8 cellular contexts compared by ENCODE assay signal in genomic region chr13:23871616-23872220, GRCh38. TPM values are rescaled to one million over a fixed set of nuclear protein-coding genes. Genes with fewer than 3 reads are reported as not detected.
DNase-seq lines count a peak whose midpoint lies in the region; ATAC-seq, FAIRE-seq and TF ChIP-seq lines count a peak whose summit lies in the region.

No MANE protein-coding gene starts in this region.

- no peak overlapping the region for H3K4me3 Mint-ChIP-seq in natural killer cell
- H3K4me3 Mint-ChIP-seq in natural killer cell treated with Interleukin-12 subunit alpha and Interleukin-12 subunit beta and Interleukin-15 and Interleukin-18, amount 100 ng/mL, for 72 hours, result no peak overlapping the region

- H3K79me2 ChIP-seq in PC-3 (ENCODE audit: low read length), result no peaks in the 10 kb centered on the region

- WGBS in esophagus squamous epithelium, 2 donors, result 64 to 71% methylated on average over 2 of the region's 2 CpGs

- no peak overlapping the region for H3K4me2 ChIP-seq in PC-3 (ENCODE audit: low read length)

- no peaks in the 10 kb centered on the region for H3K27me3 ChIP-seq in PC-3 (ENCODE audit: low read length)
- H3K27me3 ChIP-seq in esophagus squamous epithelium, result no peaks in the 10 kb centered on the region

- no peaks in the 10 kb centered on the region for H3K9me3 Mint-ChIP-seq in natural killer cell
- no peaks in the 10 kb centered on the region for H3K9me3 Mint-ChIP-seq in natural killer cell treated with Interleukin-12 subunit alpha and Interleukin-12 subunit beta and Interleukin-15 and Interleukin-18, amount 100 ng/mL, for 72 hours

- no peak for TF ChIP-seq POLR2A in esophagus squamous epithelium (IDR thresholded peaks at IDR 0.05)
- TF ChIP-seq POLR2A in GM12891 (IDR thresholded peaks at IDR 0.05; ENCODE audit: low read depth, low read length), result no peak

- H3K4me1 ChIP-seq in PC-3 (ENCODE audit: insufficient read depth, low read length) (peaks cover 44% of the 10 kb centered on the region), esophagus squamous epithelium (peaks cover 0 to 28% (median 4%) of the 10 kb centered on the region in 3 donors)

- H3K9ac ChIP-seq in PC-3 (ENCODE audit: low read length), result peak overlapping the region; percentile 42

- H2AFZ ChIP-seq in PC-3 (ENCODE audit: low read length), result no peak overlapping the region

- intact Hi-C loops in natural killer cell (cut with micrococcal nuclease), result loop anchor here (1.0 kb wide), 1 partner anchor 405 kb away; no protein-coding TSS in a partner anchor
- intact Hi-C loops in PC-3 (cut with micrococcal nuclease), result loop anchor here (1.0 to 2.0 kb wide), 3 partner anchors 156 to 405 kb away; no protein-coding TSS in a partner anchor
- intact Hi-C loops in esophagus squamous epithelium (cut with DNase I), result loop anchor here (10.0 kb wide), 1 partner anchor 407 kb away; no protein-coding TSS in a partner anchor

- no peaks in the 10 kb centered on the region for H4K20me1 ChIP-seq in PC-3 (ENCODE audit: low read length)

- H3K27ac Mint-ChIP-seq in natural killer cell, result no peak overlapping the region
- H3K27ac Mint-ChIP-seq in natural killer cell treated with Interleukin-12 subunit alpha and Interleukin-12 subunit beta and Interleukin-15 and Interleukin-18, amount 100 ng/mL, for 72 hours, result no peak overlapping the region

- ATAC-seq in natural killer cell, result peak in 1 of 3 donors; percentile 30
- no peak for ATAC-seq in natural killer cell treated with Interleukin-12 subunit alpha and Interleukin-12 subunit beta and Interleukin-15 and Interleukin-18, amount 100 ng/mL, for 72 hours
- ATAC-seq in PC-3, result no peak
- ATAC-seq in HG03045 (IDR thresholded peaks at IDR 0.05; ENCODE audit: unreplicated experiment), result no peak
- ATAC-seq in HG02973 (IDR thresholded peaks at IDR 0.05; ENCODE audit: unreplicated experiment), result no peak

- POLR2A ChIA-PET in PC-3 (lab: Charles Lee; ENCODE audit: unreplicated experiment), result no interaction called here

- CTCF ChIA-PET in PC-3 (lab: Charles Lee), result no interaction called here

- DNase-seq in natural killer cell (no peak), PC-3 (peak; percentile 58), esophagus squamous epithelium (lab: John Stamatoyannopoulos, UW) (no peak), pons (ENCODE audit: low spot score) (peak; percentile 70), GM12891 (ENCODE audit: insufficient read length, low spot score) (no peak)
- DNase-seq in natural killer cell treated with Interleukin-12 subunit alpha and Interleukin-12 subunit beta and Interleukin-15 and Interleukin-18, amount 100 ng/mL, for 72 hours (ENCODE audit: low spot score), result no peak

- TF ChIP-seq CTCF in natural killer cell (IDR thresholded peaks at IDR 0.05) (peak; percentile 81), PC-3 (conservative IDR thresholded peaks at IDR 0.05; ENCODE audit: low read depth, low read length) (peak; percentile 74), esophagus squamous epithelium (IDR thresholded peaks at IDR 0.05) (peak; percentile 42 to 76 (median 56))

- H3K4me1 Mint-ChIP-seq in natural killer cell, result no peaks in the 10 kb centered on the region
- no peaks in the 10 kb centered on the region for H3K4me1 Mint-ChIP-seq in natural killer cell treated with Interleukin-12 subunit alpha and Interleukin-12 subunit beta and Interleukin-15 and Interleukin-18, amount 100 ng/mL, for 72 hours (ENCODE audit: low read depth in 2 of 2)

- no peaks in the 10 kb centered on the region for H3K9me2 ChIP-seq in PC-3 (replicated peaks; ENCODE audit: low read length)

- no TSS peak for BruUV-seq in PC-3 (replicated peaks; lab: Mats Ljungman, UMichigan)

- H3K36me3 ChIP-seq in PC-3 (ENCODE audit: low read depth, low read length) (no peaks in the 10 kb centered on the region), esophagus squamous epithelium (peaks cover 0 to 7% (median 0%) of the 10 kb centered on the region in 3 donors)

- H3F3A ChIP-seq in PC-3 (ENCODE audit: low read length, unreplicated experiment), result peaks cover 5% of the 10 kb centered on the region

- no peak for FAIRE-seq in GM12891 (lab: Jason Lieb, UNC)

- no peaks in the 10 kb centered on the region for H3K27me3 Mint-ChIP-seq in natural killer cell (ENCODE audit: low read depth in 2 of 2)
- no peaks in the 10 kb centered on the region for H3K27me3 Mint-ChIP-seq in natural killer cell treated with Interleukin-12 subunit alpha and Interleukin-12 subunit beta and Interleukin-15 and Interleukin-18, amount 100 ng/mL, for 72 hours

- H3K36me3 Mint-ChIP-seq in natural killer cell, result peaks cover 7% of the 10 kb centered on the region
- no peaks in the 10 kb centered on the region for H3K36me3 Mint-ChIP-seq in natural killer cell treated with Interleukin-12 subunit alpha and Interleukin-12 subunit beta and Interleukin-15 and Interleukin-18, amount 100 ng/mL, for 72 hours

- H3K9me3 ChIP-seq in PC-3 (ENCODE audit: low read length) (no peaks in the 10 kb centered on the region), esophagus squamous epithelium (no peaks in the 10 kb centered on the region)

- H3K4me3 ChIP-seq in PC-3 (ENCODE audit: low read length) (no peak overlapping the region), esophagus squamous epithelium (no peak overlapping the region)

- H3K27ac ChIP-seq in PC-3 (ENCODE audit: low read length) (peak overlapping the region; percentile 62), esophagus squamous epithelium (peak overlapping the region in 1 of 4 donors; percentile 11)

TF ChIP-seq in GM12891, 5 proteins besides CTCF, POLR2A, EP300 and RAD21:
- TF ChIP-seq TAF1 (IDR thresholded peaks at IDR 0.05; ENCODE audit: low read depth, low read length), result no peak
- no peak for TF ChIP-seq SPI1 (IDR thresholded peaks at IDR 0.05; ENCODE audit: low read depth, low read length)
- no peak for TF ChIP-seq PAX5 (IDR thresholded peaks at IDR 0.05; ENCODE audit: insufficient read depth, low read length, severe bottlenecking)
- no peak for TF ChIP-seq POLR2AphosphoS5 (IDR thresholded peaks at IDR 0.05; ENCODE audit: low read depth, low read length)

RNA-seq across cellular contexts. Expression of gene MIPEP, which starts 17.5 kb away (rescaled TPM):
- 10 to 100 TPM in 1 of 3 donors, 1 to 10 TPM in 2; 9.7 to 10.1 (median 9.7) TPM for total RNA-seq in natural killer cell
- 10 to 100 TPM; 12.1 to 14.5 TPM for total RNA-seq in natural killer cell treated with Interleukin-12 subunit alpha and Interleukin-12 subunit beta and Interleukin-15 and Interleukin-18, amount 100 ng/mL, for 72 hours
- total RNA-seq in PC-3 (2014; rRNA removed), result 30.5 and 31.0 TPM in 2 replicates
- 10 to 100 TPM; 12.1 to 25.7 (median 19.5) TPM for total RNA-seq in esophagus squamous epithelium
- 26.9 TPM for polyA plus RNA-seq in GM12891 (2012; ENCODE audit: low read depth, missing spikeins)

RNA-seq across cellular contexts. Expression of gene C1QTNF9B, which starts 25.6 kb away (rescaled TPM):
- total RNA-seq in natural killer cell (not detected), PC-3 (2014; rRNA removed) (0.23 TPM in 1 of 2 replicates, not detected in the other), esophagus squamous epithelium (not detected)
- total RNA-seq in natural killer cell treated with Interleukin-12 subunit alpha and Interleukin-12 subunit beta and Interleukin-15 and Interleukin-18, amount 100 ng/mL, for 72 hours, result not detected
- 0.21 TPM for polyA plus RNA-seq in GM12891 (2012; ENCODE audit: low read depth, missing spikeins)

Comparison
In these comparisons a context has a peak if more than half of its experiments do, and no peak if none do; other contexts are left out.
1. DNase-seq: peak in PC-3 (single experiment) and pons (single experiment); none in natural killer cell (single experiment), natural killer cell treated with Interleukin-12 subunit alpha and Interleukin-12 subunit beta and Interleukin-15 and Interleukin-18, amount 100 ng/mL, for 72 hours (single experiment), esophagus squamous epithelium (single experiment) and GM12891 (single experiment).
2. Peak in every context shown above with its lines, with median percentiles within 50 percentile points of each other: CTCF ChIP-seq.